Comparison of ENCODE assay signal across 9 cellular contexts in the genomic region with DNA sequence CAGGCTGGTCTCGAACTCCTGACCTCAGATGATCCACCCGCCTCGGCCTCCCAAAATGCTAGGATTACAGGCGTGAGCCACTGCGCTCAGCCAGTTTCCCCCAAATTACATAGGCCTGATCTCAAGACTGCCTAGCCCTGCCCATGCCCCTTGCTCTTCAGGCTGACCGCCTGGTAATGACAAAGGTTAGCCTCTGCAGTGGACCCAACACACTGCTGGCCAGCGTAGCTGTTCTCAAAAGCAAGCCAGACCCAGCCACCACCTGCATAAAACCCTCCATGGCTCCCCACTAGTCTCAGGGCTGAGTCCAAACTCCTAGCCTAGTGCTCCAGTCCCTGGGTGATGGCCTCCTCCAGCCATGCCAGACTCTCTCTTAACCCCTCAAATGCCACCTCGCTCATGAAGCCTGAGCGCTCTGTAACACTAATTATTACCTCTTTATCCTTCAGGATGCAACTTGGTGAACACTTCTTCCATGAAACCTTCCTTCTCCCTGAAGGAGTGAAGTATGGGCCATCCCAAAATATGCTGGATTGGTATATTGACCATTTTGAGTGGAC. TPM values are rescaled to one million over a fixed set of nuclear protein-coding genes. Genes with fewer than 3 reads are reported as not detected.
A peak's percentile ranks its signal among the peaks of the same experiment; 100 is the strongest.
DNase-seq lines count a peak whose midpoint lies in the region; ATAC-seq and TF ChIP-seq lines count a peak whose summit lies in the region.
"Had no signal": no experiment of that assay in that cellular context is flagged by ENCODE, and none has a peak within 500 bp of the region (broad histone marks: within the 10 kb centered on the region; RNA-seq: fewer than 3 reads in every experiment).

No MANE protein-coding gene starts in this region.

- H3K4me1 ChIP-seq in right lobe of liver (peaks cover 0 to 16% (median 8%) of the 10 kb centered on the region in 4 donors), transverse colon (peaks cover 21 to 52% (median 32%) of the 10 kb centered on the region in 4 donors)

- H3K27ac ChIP-seq in right lobe of liver (peak overlapping the region; percentile 24 to 76 (median 46)), transverse colon (peak overlapping the region; percentile 85 to 90 (median 88))

- TF ChIP-seq CTCF in right lobe of liver (IDR thresholded peaks at IDR 0.05) (no peak), transverse colon (IDR thresholded peaks at IDR 0.05) (no peak)

- TF ChIP-seq EP300 in transverse colon (IDR thresholded peaks at IDR 0.05; ENCODE audit: low read depth) = no peak

- in situ Hi-C loops in transverse colon (cut with MboI; ENCODE audit: low pct_ligation_motif_present in 1 of 4, low pct_unique_long_range_greater_than_20kb in 1 of 4, low sequenced_read_pairs in 3 of 4) = no loop called here

- H3K9me3 ChIP-seq in right lobe of liver (no peaks in the 10 kb centered on the region), transverse colon (no peaks in the 10 kb centered on the region)
- H3K9me3 ChIP-seq: HAP-1 had no signal

- peaks cover 69% of the 10 kb centered on the region for H3K4me1 Mint-ChIP-seq in activated naive CD4-positive, alpha-beta T cell treated with anti-CD3 and anti-CD28 coated beads, Interleukin-2, amount 10 ng/mL, durations not matched to agents 7 days and 5 days
- peaks cover 60% of the 10 kb centered on the region for H3K4me1 Mint-ChIP-seq in activated naive CD8-positive, alpha-beta T cell treated with anti-CD3 and anti-CD28 coated beads, Interleukin-2, amount 50 U/mL, for 24 hours

- no peak for TF ChIP-seq POLR2A in right lobe of liver (IDR thresholded peaks at IDR 0.05)
- TF ChIP-seq POLR2A in transverse colon (IDR thresholded peaks at IDR 0.05) = no peak

- H3K9me3 Mint-ChIP-seq in activated naive CD4-positive, alpha-beta T cell treated with anti-CD3 and anti-CD28 coated beads, Interleukin-2, amount 10 ng/mL, durations not matched to agents 7 days and 5 days = no peaks in the 10 kb centered on the region
- H3K9me3 Mint-ChIP-seq in activated naive CD8-positive, alpha-beta T cell treated with anti-CD3 and anti-CD28 coated beads, Interleukin-2, amount 50 U/mL, for 24 hours = no peaks in the 10 kb centered on the region

- H3K4me3 ChIP-seq in right lobe of liver (peak overlapping the region; percentile 6 to 46 (median 40)), transverse colon (peak overlapping the region in 1 of 4 donors; percentile 43)
- H3K4me3 ChIP-seq: HAP-1 had no signal

- peaks cover 17% of the 10 kb centered on the region for H3K27me3 Mint-ChIP-seq in activated naive CD4-positive, alpha-beta T cell treated with anti-CD3 and anti-CD28 coated beads, Interleukin-2, amount 10 ng/mL, durations not matched to agents 7 days and 5 days
- H3K27me3 Mint-ChIP-seq in activated naive CD8-positive, alpha-beta T cell treated with anti-CD3 and anti-CD28 coated beads, Interleukin-2, amount 50 U/mL, for 24 hours = no peaks in the 10 kb centered on the region

- H3K27me3 ChIP-seq in right lobe of liver (no peaks in the 10 kb centered on the region), transverse colon (no peaks in the 10 kb centered on the region)

- H3K36me3 ChIP-seq in right lobe of liver (no peaks in the 10 kb centered on the region), transverse colon (no peaks in the 10 kb centered on the region)
- H3K36me3 ChIP-seq: HAP-1 had no signal

- no peak for ATAC-seq in activated naive CD8-positive, alpha-beta T cell treated with anti-CD3 and anti-CD28 coated beads, Interleukin-2, amount 50 U/mL, for 24 hours
- peak in 2 of 4 donors; percentile 3 to 15 for ATAC-seq in right lobe of liver
- ATAC-seq in HG02798 (IDR thresholded peaks at IDR 0.05; ENCODE audit: poor library complexity, unreplicated experiment) = no peak

- CTCF ChIA-PET in activated naive CD4-positive, alpha-beta T cell treated with anti-CD3 and anti-CD28 coated beads, Interleukin-2, amount 10 ng/mL, durations not matched to agents 7 days and 5 days (lab: Charles Lee) = interaction anchor here (1.1 kb wide), 1 partner anchor 147 kb away, joined by 5 read pairs; no protein-coding TSS in a partner anchor

- no peaks in the 10 kb centered on the region for H3K36me3 Mint-ChIP-seq in activated naive CD4-positive, alpha-beta T cell treated with anti-CD3 and anti-CD28 coated beads, Interleukin-2, amount 10 ng/mL, durations not matched to agents 7 days and 5 days
- H3K36me3 Mint-ChIP-seq in activated naive CD8-positive, alpha-beta T cell treated with anti-CD3 and anti-CD28 coated beads, Interleukin-2, amount 50 U/mL, for 24 hours (ENCODE audit: low read depth) = peaks cover 1% of the 10 kb centered on the region

- intact Hi-C loops in right lobe of liver (cut with DNase I) (no loop called here), transverse colon (cut with DNase I; ENCODE audit: low total_unique reads) (no loop called here)

- peak overlapping the region; percentile 90 for H3K27ac Mint-ChIP-seq in activated naive CD4-positive, alpha-beta T cell treated with anti-CD3 and anti-CD28 coated beads, Interleukin-2, amount 10 ng/mL, durations not matched to agents 7 days and 5 days
- H3K27ac Mint-ChIP-seq in activated naive CD8-positive, alpha-beta T cell treated with anti-CD3 and anti-CD28 coated beads, Interleukin-2, amount 50 U/mL, for 24 hours = peak overlapping the region; percentile 87

- H3K4me3 Mint-ChIP-seq in activated naive CD4-positive, alpha-beta T cell treated with anti-CD3 and anti-CD28 coated beads, Interleukin-2, amount 10 ng/mL, durations not matched to agents 7 days and 5 days = peak overlapping the region; percentile 60
- peak overlapping the region; percentile 67 for H3K4me3 Mint-ChIP-seq in activated naive CD8-positive, alpha-beta T cell treated with anti-CD3 and anti-CD28 coated beads, Interleukin-2, amount 50 U/mL, for 24 hours

- WGBS in right lobe of liver (ENCODE audit: insufficient coverage, low coverage, low lambda C conversion rate, missing lambda C conversion rate) = 46% methylated on average over 6 of the region's 9 CpGs
- 80 to 84% methylated on average over 2 to 9 of the region's 9 CpGs for WGBS in transverse colon (ENCODE audit: low coverage in 1 of 2), 2 donors

- no peak for DNase-seq in activated naive CD4-positive, alpha-beta T cell treated with anti-CD3 and anti-CD28 coated beads, Interleukin-2, amount 10 ng/mL, durations not matched to agents 7 days and 5 days
- DNase-seq in activated naive CD4-positive, alpha-beta T cell (lab: John Stamatoyannopoulos, UW) = no peak
- no peak for DNase-seq in activated naive CD8-positive, alpha-beta T cell treated with anti-CD3 and anti-CD28 coated beads, Interleukin-2, amount 50 U/mL, for 24 hours
- DNase-seq in right lobe of liver (peak in 1 of 3 donors; percentile 49), transverse colon (no peak), NCI-H2227 treated with DMSO at 0.1 percent for 48 hours (lab: John Stamatoyannopoulos, UW) (no peak), NCI-H1417 (lab: John Stamatoyannopoulos, UW) (no peak)

RNA-seq across cellular contexts. Expression of a gene that starts 0.8 kb away (rescaled TPM):
- total RNA-seq in right lobe of liver (not detected), transverse colon (under 1 TPM in 1 of 4 donors, not detected in 3; 0.32 TPM)

RNA-seq across cellular contexts. Expression of a gene that starts 2.7 kb away (rescaled TPM):
- under 1 TPM; 0.07 to 0.65 (median 0.19) TPM for total RNA-seq in right lobe of liver
- 1 to 10 TPM in 1 of 4 donors, under 1 TPM in 2, not detected in 1; 0.37 to 1.1 (median 0.82) TPM for total RNA-seq in transverse colon

RNA-seq across cellular contexts. Expression of a gene that starts 37.7 kb away (rescaled TPM):
- 10 to 100 TPM; 22.7 to 28.8 (median 24.3) TPM for total RNA-seq in right lobe of liver
- 100 to 1,000 TPM in 2 of 4 donors, 10 to 100 TPM in 2; 36.9 to 514 (median 91.0) TPM for total RNA-seq in transverse colon
